Comparison of ENCODE assay signal across 15 cellular contexts in the genomic region with DNA sequence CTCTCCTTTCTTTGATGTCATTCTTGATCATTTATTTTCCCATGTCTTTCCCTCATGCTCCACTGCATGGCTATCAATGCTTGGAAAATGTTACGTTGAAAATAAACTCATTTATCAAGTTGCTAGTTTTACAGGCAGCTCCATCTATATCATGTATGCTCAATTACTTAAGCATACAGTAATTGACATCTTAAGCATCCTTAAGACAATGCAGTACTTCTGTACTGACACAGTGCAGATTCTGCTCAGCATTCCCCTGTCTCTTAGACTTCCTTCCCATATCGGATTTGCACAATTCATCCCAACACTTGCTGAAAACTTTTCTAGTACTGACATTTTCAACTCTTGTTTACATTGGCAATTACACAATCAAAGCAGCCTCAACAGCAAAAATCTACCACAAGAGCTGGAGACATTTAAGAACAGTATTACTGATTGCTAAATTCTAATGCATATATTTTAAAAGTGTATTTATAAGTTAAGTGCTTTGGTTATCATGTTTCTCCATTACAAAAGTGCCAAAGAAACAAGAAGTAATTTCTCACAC.
"Had no signal": no experiment of that assay in that cellular context is flagged by ENCODE, and none has a peak within 500 bp of the region (broad histone marks: within the 10 kb centered on the region; RNA-seq: fewer than 3 reads in every experiment).

No MANE protein-coding gene starts in this region.

- H3K27me3 ChIP-seq: gastrocnemius medialis, tibial nerve had no signal

- H3K27ac Mint-ChIP-seq: activated naive CD8-positive, alpha-beta T cell treated with anti-CD3 and anti-CD28 coated beads, Interleukin-2, amount 10 ng/mL, durations not matched to agents 7 days and 5 days; endodermal cell; naive thymus-derived CD8-positive, alpha-beta T cell; stimulated activated effector memory CD8-positive, alpha-beta T cell treated with anti-CD3 and anti-CD28 coated beads, Interleukin-12 subunit alpha, Interleukin-12 subunit beta, amount 100 ng/mL, for 72 hours had no signal

- H3K4me3 ChIP-seq: gastrocnemius medialis, mucosa of descending colon, tibial nerve had no signal

- H3K4me3 Mint-ChIP-seq: activated naive CD8-positive, alpha-beta T cell treated with anti-CD3 and anti-CD28 coated beads, Interleukin-2, amount 10 ng/mL, durations not matched to agents 7 days and 5 days; endodermal cell; naive thymus-derived CD8-positive, alpha-beta T cell; stimulated activated effector memory CD8-positive, alpha-beta T cell treated with anti-CD3 and anti-CD28 coated beads, Interleukin-12 subunit alpha, Interleukin-12 subunit beta, amount 100 ng/mL, for 72 hours had no signal

- H3K9me3 Mint-ChIP-seq: activated naive CD8-positive, alpha-beta T cell treated with anti-CD3 and anti-CD28 coated beads, Interleukin-2, amount 10 ng/mL, durations not matched to agents 7 days and 5 days; endodermal cell; naive thymus-derived CD8-positive, alpha-beta T cell; stimulated activated effector memory CD8-positive, alpha-beta T cell treated with anti-CD3 and anti-CD28 coated beads, Interleukin-12 subunit alpha, Interleukin-12 subunit beta, amount 100 ng/mL, for 72 hours had no signal

- DNase-seq: activated CD4-positive, alpha-beta T cell treated with anti-CD3 and anti-CD28 coated beads, Interleukin-2, amount 50 U/mL, for 4 hours; activated effector memory CD4-positive, alpha-beta T cell treated with anti-CD3 and anti-CD28 coated beads, Interleukin-2, amount 50 U/mL, for 16 hours; activated naive CD8-positive, alpha-beta T cell treated with anti-CD3 and anti-CD28 coated beads, Interleukin-2, amount 10 ng/mL, durations not matched to agents 7 days and 5 days; activated T-cell treated with anti-CD3 and anti-CD28 coated beads, Interleukin-2, amount 50 U/mL, for 1 hour; endodermal cell; erythroblast; gastrocnemius medialis; mammary epithelial cell; mucosa of descending colon; naive thymus-derived CD8-positive, alpha-beta T cell; posterior cingulate gyrus had no signal

- H3K36me3 Mint-ChIP-seq: activated naive CD8-positive, alpha-beta T cell treated with anti-CD3 and anti-CD28 coated beads, Interleukin-2, amount 10 ng/mL, durations not matched to agents 7 days and 5 days; naive thymus-derived CD8-positive, alpha-beta T cell; stimulated activated effector memory CD8-positive, alpha-beta T cell treated with anti-CD3 and anti-CD28 coated beads, Interleukin-12 subunit alpha, Interleukin-12 subunit beta, amount 100 ng/mL, for 72 hours had no signal

- H3K4me1 ChIP-seq: gastrocnemius medialis had no signal

- H3K36me3 ChIP-seq: gastrocnemius medialis, neutrophil, tibial nerve had no signal

- H3K27ac ChIP-seq: gastrocnemius medialis, neutrophil, tibial nerve had no signal

- ATAC-seq: activated CD4-positive, CD25-positive, alpha-beta regulatory T cell treated with anti-CD3 and anti-CD28 coated beads, Interleukin-2, amount 50 U/mL, for 24 hours; gastrocnemius medialis; mucosa of descending colon; naive thymus-derived CD8-positive, alpha-beta T cell; stimulated activated effector memory CD8-positive, alpha-beta T cell treated with anti-CD3 and anti-CD28 coated beads, Interleukin-12 subunit alpha, Interleukin-12 subunit beta, amount 100 ng/mL, for 72 hours had no signal

- H3K4me1 Mint-ChIP-seq: activated naive CD8-positive, alpha-beta T cell treated with anti-CD3 and anti-CD28 coated beads, Interleukin-2, amount 10 ng/mL, durations not matched to agents 7 days and 5 days; endodermal cell; naive thymus-derived CD8-positive, alpha-beta T cell; stimulated activated effector memory CD8-positive, alpha-beta T cell treated with anti-CD3 and anti-CD28 coated beads, Interleukin-12 subunit alpha, Interleukin-12 subunit beta, amount 100 ng/mL, for 72 hours had no signal
